ENCODE assay signal across 8 cellular contexts in the genomic region with DNA sequence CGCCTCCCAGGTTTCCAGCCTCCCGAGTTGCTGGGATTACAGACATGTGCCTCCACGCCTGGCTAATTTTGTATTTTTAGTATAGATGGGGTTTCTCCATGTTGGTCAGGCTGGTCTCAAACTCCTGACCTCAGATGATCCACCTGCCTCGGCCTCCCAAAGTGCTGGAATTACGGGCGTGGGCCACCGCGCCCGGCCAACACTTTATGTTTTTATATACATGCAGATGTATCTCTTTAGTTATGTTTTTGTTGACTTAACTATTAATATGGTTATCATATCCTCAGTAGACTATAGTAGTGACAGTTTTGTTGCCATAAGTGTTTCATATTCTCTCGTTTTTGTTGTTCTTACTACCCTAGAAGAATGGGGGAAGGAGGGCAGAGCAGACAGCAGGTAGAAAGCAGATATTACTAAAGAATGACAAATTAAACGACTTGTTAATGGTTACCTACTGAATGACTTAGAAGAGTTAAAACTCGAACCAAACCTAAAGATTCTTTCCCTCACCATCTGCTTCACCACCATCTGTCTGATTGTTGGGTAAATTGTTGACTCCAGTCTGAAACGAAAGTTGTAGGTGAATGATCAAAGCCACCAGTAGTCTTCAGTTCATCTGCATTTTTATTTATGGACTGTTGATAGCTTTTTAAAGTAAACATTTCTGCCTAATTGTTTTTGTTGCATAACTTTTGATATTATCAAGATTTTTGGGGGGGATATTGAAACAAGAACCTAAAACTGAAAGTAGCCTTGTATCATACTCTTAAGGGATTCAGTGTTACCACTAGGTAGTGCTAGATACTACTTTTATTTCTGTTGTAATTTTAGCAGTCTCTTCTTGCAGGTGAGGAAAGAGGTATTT.
DNase-seq lines count a peak whose midpoint lies in the region; ATAC-seq and TF ChIP-seq lines count a peak whose summit lies in the region.

No MANE protein-coding gene starts in this region.

- H3K36me3 ChIP-seq in Panc1 (ENCODE audit: control insufficient read depth, insufficient read depth, low read length) = peaks cover 33% of the 10 kb centered on the region
- H3K36me3 ChIP-seq in neural cell (ENCODE audit: insufficient read depth, low read length) = peaks cover 13% of the 10 kb centered on the region
- H3K36me3 ChIP-seq in effector memory CD4-positive, alpha-beta T cell (ENCODE audit: control insufficient read depth, insufficient read depth, low read length) = peaks cover 65% of the 10 kb centered on the region

- H3K9me3 Mint-ChIP-seq in activated T-cell treated with anti-CD3 and anti-CD28 coated beads, Interleukin-2, amount 50 U/mL, for 4 hours = no peaks in the 10 kb centered on the region

- peak; percentile 72; the same call in 1 of the 2 replicates for TF ChIP-seq CTCF in Panc1 (IDR thresholded peaks at IDR 0.05)
- peak in 55 of 56 donors; percentile 38 to 78 (median 56) for TF ChIP-seq CTCF in dorsolateral prefrontal cortex (IDR thresholded peaks at IDR 0.05 in 54 of 56, conservative IDR thresholded peaks at IDR 0.05 in 2 of 56; ENCODE audit: low read depth in 1 of 56, partially characterized antibody in 56 of 56)
- peak; percentile 58 for TF ChIP-seq CTCF in neural cell (IDR thresholded peaks at IDR 0.05; ENCODE audit: poor library complexity, severe bottlenecking)

- no peaks in the 10 kb centered on the region for H3K27me3 Mint-ChIP-seq in activated T-cell treated with anti-CD3 and anti-CD28 coated beads, Interleukin-2, amount 50 U/mL, for 4 hours (ENCODE audit: low read depth)

- H3F3A ChIP-seq in neural cell (ENCODE audit: insufficient read depth, low read length, poor library complexity, severe bottlenecking) = no peaks in the 10 kb centered on the region

- H3K4me1 ChIP-seq in Panc1 (ENCODE audit: control insufficient read depth, insufficient read depth, low read length) = no peaks in the 10 kb centered on the region
- H3K4me1 ChIP-seq in effector memory CD4-positive, alpha-beta T cell (ENCODE audit: control insufficient read depth, insufficient read depth, low read length, poor library complexity, severe bottlenecking) = no peaks in the 10 kb centered on the region

- H3K4me2 ChIP-seq in neural cell (ENCODE audit: low read length) = no peak overlapping the region

- H3K27ac ChIP-seq in Panc1 (ENCODE audit: low read length) (no peak overlapping the region), dorsolateral prefrontal cortex (peak overlapping the region in 1 of 59 donors; percentile 6), neural cell (ENCODE audit: low read length) (no peak overlapping the region)
- no peak overlapping the region for H3K27ac ChIP-seq in effector memory CD4-positive, alpha-beta T cell (ENCODE audit: insufficient read depth, low read length, poor library complexity, severe bottlenecking)

- intact Hi-C loops in Panc1 (cut with micrococcal nuclease; ENCODE audit: unreplicated experiment) (no loop called here), dorsolateral prefrontal cortex (cut with DNase I) (loop anchor here in 1 of 2 donors (5.0 to 10.0 kb wide), 3 partner anchors 161 to 421 kb away; a partner anchor contains a TSS)

- TF ChIP-seq EP300 in neural cell (conservative IDR thresholded peaks at IDR 0.05; ENCODE audit: poor library complexity, severe bottlenecking) = no peak

- H3K9me2 ChIP-seq in neural cell (ENCODE audit: insufficient read depth, low read length) = no peaks in the 10 kb centered on the region

- no peaks in the 10 kb centered on the region for H3K79me2 ChIP-seq in neural cell (replicated peaks; ENCODE audit: insufficient read depth, low read length)

- H3K4me1 Mint-ChIP-seq in activated T-cell treated with anti-CD3 and anti-CD28 coated beads, Interleukin-2, amount 50 U/mL, for 4 hours (ENCODE audit: low read depth) = peaks cover 12% of the 10 kb centered on the region

- CTCF ChIA-PET in Panc1 (lab: Charles Lee) = interaction anchor here (0.6 to 1.7 kb wide), 3 partner anchors 12 to 299 kb away, joined by 3 to 6 read pairs (median 4); no protein-coding TSS in a partner anchor

- H3K9ac ChIP-seq in neural cell (ENCODE audit: low read length) = no peak overlapping the region

- no peak overlapping the region for H3K4me3 Mint-ChIP-seq in activated T-cell treated with anti-CD3 and anti-CD28 coated beads, Interleukin-2, amount 50 U/mL, for 4 hours

- ATAC-seq in activated T-cell treated with anti-CD3 and anti-CD28 coated beads, Interleukin-2, amount 50 U/mL, for 4 hours = peak; percentile 67 to 71
- ATAC-seq in HG03175 (IDR thresholded peaks at IDR 0.05; ENCODE audit: unreplicated experiment) (peak; percentile 70), Panc1 (peak; percentile 77; the same call in 1 of the 2 replicates)

- BruUV-seq in Panc1 (replicated peaks; lab: Mats Ljungman, UMichigan) = no TSS peak

- peaks cover 21% of the 10 kb centered on the region for H3K36me3 Mint-ChIP-seq in activated T-cell treated with anti-CD3 and anti-CD28 coated beads, Interleukin-2, amount 50 U/mL, for 4 hours (ENCODE audit: insufficient read depth)

- H3K27me3 ChIP-seq in Panc1 (ENCODE audit: control insufficient read depth, insufficient read depth, low read length) = no peaks in the 10 kb centered on the region
- no peaks in the 10 kb centered on the region for H3K27me3 ChIP-seq in dorsolateral prefrontal cortex
- no peaks in the 10 kb centered on the region for H3K27me3 ChIP-seq in neural cell (ENCODE audit: insufficient read depth, low read depth, low read length)
- no peaks in the 10 kb centered on the region for H3K27me3 ChIP-seq in effector memory CD4-positive, alpha-beta T cell (replicated peaks; ENCODE audit: control insufficient read depth, insufficient read depth, low read length, poor library complexity, severe bottlenecking)

- peak; percentile 55 for TF ChIP-seq RAD21 in neural cell (conservative IDR thresholded peaks at IDR 0.05)

- H3K9me3 ChIP-seq in Panc1 (ENCODE audit: control insufficient read depth, insufficient read depth, low read depth, low read length) (no peaks in the 10 kb centered on the region), neural cell (ENCODE audit: low read length) (no peaks in the 10 kb centered on the region)
- H3K9me3 ChIP-seq in effector memory CD4-positive, alpha-beta T cell (ENCODE audit: control insufficient read depth, low read length) = no peaks in the 10 kb centered on the region

- H4K20me1 ChIP-seq in neural cell (ENCODE audit: insufficient read depth) = no peaks in the 10 kb centered on the region

- POLR2A ChIA-PET in Panc1 (lab: Charles Lee) = no interaction called here

- in situ Hi-C loops in Panc1 (cut with HindIII; ENCODE audit: low pct_unique_long_range_greater_than_20kb, low sequenced_read_pairs) = no loop called here

- DNase-seq in activated T-cell treated with anti-CD3 and anti-CD28 coated beads, Interleukin-2, amount 50 U/mL, for 4 hours = no peak
- DNase-seq in activated T-cell treated with anti-CD3 and anti-CD28 coated beads, Interleukin-2, amount 50 U/mL, for 48 hours = no peak
- no peak for DNase-seq in Panc1 (ENCODE audit: low read depth, low spot score)
- DNase-seq in dorsolateral prefrontal cortex = no peak
- no peak for DNase-seq in effector memory CD4-positive, alpha-beta T cell
- no peak for DNase-seq in NCI-H345 (lab: John Stamatoyannopoulos, UW)

- no peak overlapping the region for H2AFZ ChIP-seq in neural cell (ENCODE audit: low read depth, low read length)

- H3K4me3 ChIP-seq in Panc1 (ENCODE audit: low read depth in 2 of 2, low read length in 2 of 2) (no peak overlapping the region), dorsolateral prefrontal cortex (peak overlapping the region in 6 of 59 donors; percentile 7 to 36 (median 9)), neural cell (ENCODE audit: low read length) (no peak overlapping the region)
- no peak overlapping the region for H3K4me3 ChIP-seq in effector memory CD4-positive, alpha-beta T cell (ENCODE audit: insufficient read depth, low read depth, low read length, poor library complexity, severe bottlenecking)

TF ChIP-seq in neural cell, 6 proteins besides CTCF, POLR2A, EP300 and RAD21:
- TF ChIP-seq POLR2AphosphoS5 (IDR thresholded peaks at IDR 0.05) (no peak), SMC3 (conservative IDR thresholded peaks at IDR 0.05; ENCODE audit: poor library complexity) (peak; percentile 49)
- TF ChIP-seq, protein P1, sequence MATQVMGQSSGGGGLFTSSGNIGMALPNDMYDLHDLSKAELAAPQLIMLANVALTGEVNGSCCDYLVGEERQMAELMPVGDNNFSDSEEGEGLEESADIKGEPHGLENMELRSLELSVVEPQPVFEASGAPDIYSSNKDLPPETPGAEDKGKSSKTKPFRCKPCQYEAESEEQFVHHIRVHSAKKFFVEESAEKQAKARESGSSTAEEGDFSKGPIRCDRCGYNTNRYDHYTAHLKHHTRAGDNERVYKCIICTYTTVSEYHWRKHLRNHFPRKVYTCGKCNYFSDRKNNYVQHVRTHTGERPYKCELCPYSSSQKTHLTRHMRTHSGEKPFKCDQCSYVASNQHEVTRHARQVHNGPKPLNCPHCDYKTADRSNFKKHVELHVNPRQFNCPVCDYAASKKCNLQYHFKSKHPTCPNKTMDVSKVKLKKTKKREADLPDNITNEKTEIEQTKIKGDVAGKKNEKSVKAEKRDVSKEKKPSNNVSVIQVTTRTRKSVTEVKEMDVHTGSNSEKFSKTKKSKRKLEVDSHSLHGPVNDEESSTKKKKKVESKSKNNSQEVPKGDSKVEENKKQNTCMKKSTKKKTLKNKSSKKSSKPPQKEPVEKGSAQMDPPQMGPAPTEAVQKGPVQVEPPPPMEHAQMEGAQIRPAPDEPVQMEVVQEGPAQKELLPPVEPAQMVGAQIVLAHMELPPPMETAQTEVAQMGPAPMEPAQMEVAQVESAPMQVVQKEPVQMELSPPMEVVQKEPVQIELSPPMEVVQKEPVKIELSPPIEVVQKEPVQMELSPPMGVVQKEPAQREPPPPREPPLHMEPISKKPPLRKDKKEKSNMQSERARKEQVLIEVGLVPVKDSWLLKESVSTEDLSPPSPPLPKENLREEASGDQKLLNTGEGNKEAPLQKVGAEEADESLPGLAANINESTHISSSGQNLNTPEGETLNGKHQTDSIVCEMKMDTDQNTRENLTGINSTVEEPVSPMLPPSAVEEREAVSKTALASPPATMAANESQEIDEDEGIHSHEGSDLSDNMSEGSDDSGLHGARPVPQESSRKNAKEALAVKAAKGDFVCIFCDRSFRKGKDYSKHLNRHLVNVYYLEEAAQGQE (IDR thresholded peaks at IDR 0.05; ENCODE audit: borderline replicate concordance) = no peak
